ENCODE assay signal across 2 cellular contexts in genomic region chr18:39191058-39191457, GRCh38.
TF ChIP-seq lines count a peak whose summit lies in the region.

No MANE protein-coding gene starts in this region.

TF ChIP-seq in HepG2, 621 proteins besides CTCF, POLR2A, EP300 and RAD21 (continued from another document):
- TF ChIP-seq, protein P1, sequence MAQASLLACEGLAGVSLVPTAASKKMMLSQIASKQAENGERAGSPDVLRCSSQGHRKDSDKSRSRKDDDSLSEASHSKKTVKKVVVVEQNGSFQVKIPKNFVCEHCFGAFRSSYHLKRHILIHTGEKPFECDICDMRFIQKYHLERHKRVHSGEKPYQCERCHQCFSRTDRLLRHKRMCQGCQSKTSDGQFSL (CRISPR knock-in tag; IDR thresholded peaks at IDR 0.05), result no peak

TF ChIP-seq in IMR-90, 13 proteins besides CTCF, POLR2A, EP300 and RAD21 (continued from another document):
- peak; percentile 71 for TF ChIP-seq CEBPB (IDR thresholded peaks at IDR 0.05; ENCODE audit: low read depth, low read length)
- no peak for TF ChIP-seq RFX5 (IDR thresholded peaks at IDR 0.05; ENCODE audit: low read depth, low read length)
- TF ChIP-seq, protein P2, sequence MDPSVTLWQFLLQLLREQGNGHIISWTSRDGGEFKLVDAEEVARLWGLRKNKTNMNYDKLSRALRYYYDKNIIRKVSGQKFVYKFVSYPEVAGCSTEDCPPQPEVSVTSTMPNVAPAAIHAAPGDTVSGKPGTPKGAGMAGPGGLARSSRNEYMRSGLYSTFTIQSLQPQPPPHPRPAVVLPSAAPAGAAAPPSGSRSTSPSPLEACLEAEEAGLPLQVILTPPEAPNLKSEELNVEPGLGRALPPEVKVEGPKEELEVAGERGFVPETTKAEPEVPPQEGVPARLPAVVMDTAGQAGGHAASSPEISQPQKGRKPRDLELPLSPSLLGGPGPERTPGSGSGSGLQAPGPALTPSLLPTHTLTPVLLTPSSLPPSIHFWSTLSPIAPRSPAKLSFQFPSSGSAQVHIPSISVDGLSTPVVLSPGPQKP (IDR thresholded peaks at IDR 0.05; ENCODE audit: borderline replicate concordance, low read depth, low read length), result no peak
